Comparison of ENCODE assay signal across 8 cellular contexts in the genomic region with DNA sequence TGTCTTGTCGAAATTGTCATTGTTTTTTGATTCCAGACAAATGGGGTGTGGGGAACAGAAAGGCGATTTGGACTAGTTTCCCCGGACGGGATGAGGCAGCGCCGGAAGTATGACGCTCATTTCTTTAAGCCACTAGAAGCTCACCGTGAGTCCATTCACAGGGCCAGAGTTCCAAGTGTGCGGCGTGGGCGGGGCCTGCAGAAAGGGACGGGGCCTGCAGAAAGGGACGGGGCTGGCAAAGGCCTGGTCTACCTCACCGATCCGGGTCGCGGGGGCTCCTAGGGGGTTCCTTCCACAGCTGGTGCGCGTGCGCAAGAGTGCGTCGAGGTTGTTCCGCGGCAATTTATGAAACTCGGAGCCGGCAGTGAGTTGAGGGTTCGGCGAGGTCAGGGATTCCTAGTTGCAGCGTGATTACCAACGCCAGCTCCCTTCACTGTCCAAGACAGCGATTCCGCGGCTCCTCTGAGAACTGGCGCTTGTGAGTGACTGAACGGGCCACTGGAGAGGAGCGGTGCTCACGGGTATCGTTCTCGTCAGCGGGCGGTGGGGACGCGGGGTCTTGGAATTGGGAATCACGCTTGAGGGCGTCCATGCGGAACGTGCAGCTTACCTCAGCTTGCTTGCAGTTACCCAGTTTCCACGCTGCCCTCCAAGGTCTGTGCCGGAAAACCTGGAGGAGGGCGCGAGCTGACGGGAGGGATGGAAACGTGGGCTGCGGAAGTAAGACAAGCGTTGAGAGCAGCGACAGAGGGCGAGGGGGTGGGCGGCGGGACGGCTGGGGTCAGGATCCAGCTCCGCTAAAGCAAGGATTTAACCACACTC. TPM values are rescaled to one million over a fixed set of nuclear protein-coding genes. Genes with fewer than 3 reads are reported as not detected.
DNase-seq lines count a peak whose midpoint lies in the region; ATAC-seq and TF ChIP-seq lines count a peak whose summit lies in the region.

Gene ZNF215 (plus strand): TSS at position 219 of the 822 bp plus-strand sequence. CDS start 5,847 bp downstream, outside the sequence.

- TF ChIP-seq EP300 in gastroesophageal sphincter (IDR thresholded peaks at IDR 0.05), result no peak

- H3K27ac ChIP-seq in gastroesophageal sphincter, result peak within 1 kb of the TSS in 2 of 4 donors; percentile 28 to 64
- H3K27ac ChIP-seq in upper lobe of right lung, result peak within 1 kb of the TSS; percentile 61

- H3K27ac Mint-ChIP-seq in activated T-cell treated with anti-CD3 and anti-CD28 coated beads, Interleukin-2, amount 50 U/mL, for 72 hours, result no peak within 1 kb of the TSS

- H3K9me3 ChIP-seq in gastroesophageal sphincter (no peaks in the 10 kb centered on the region), neuron (ENCODE audit: low read length) (no peaks in the 10 kb centered on the region), upper lobe of right lung (no peaks in the 10 kb centered on the region)

- DNase-seq in AG08395 (ENCODE audit: low spot score) (peak; percentile 81), NCI-H510A (lab: John Stamatoyannopoulos, UW) (peak; percentile 85), upper lobe of right lung (peak; percentile 91)
- DNase-seq in activated T-cell treated with anti-CD3 and anti-CD28 coated beads, Interleukin-2, amount 50 U/mL, for 72 hours, result peak; percentile 33 to 67

- no peaks in the 10 kb centered on the region for H3K36me3 Mint-ChIP-seq in activated T-cell treated with anti-CD3 and anti-CD28 coated beads, Interleukin-2, amount 50 U/mL, for 72 hours (ENCODE audit: insufficient read depth in 2 of 2)

- ATAC-seq in GM18858 (IDR thresholded peaks at IDR 0.05; ENCODE audit: unreplicated experiment), result peak; percentile 38
- ATAC-seq in HG02981 (IDR thresholded peaks at IDR 0.05; ENCODE audit: unreplicated experiment), result peak; percentile 63
- ATAC-seq in activated T-cell treated with anti-CD3 and anti-CD28 coated beads, Interleukin-2, amount 50 U/mL, for 72 hours (replicated peaks in 1 of 2), result peak; percentile 71 to 85
- peak; percentile 84 for ATAC-seq in gastroesophageal sphincter
- ATAC-seq in upper lobe of right lung, result peak; percentile 94

- H3K9me3 Mint-ChIP-seq in activated T-cell treated with anti-CD3 and anti-CD28 coated beads, Interleukin-2, amount 50 U/mL, for 72 hours, result no peaks in the 10 kb centered on the region

- WGBS in gastroesophageal sphincter (ENCODE audit: low coverage in 1 of 2), 2 donors, result 0% methylated on average over 24 of the region's 61 CpGs; no CpG with 5 or more reads in 1 of the 2 donors

- H2AFZ ChIP-seq in neuron (ENCODE audit: low read depth, low read length), result peak within 1 kb of the TSS; percentile 93

- H3K36me3 ChIP-seq in gastroesophageal sphincter, result no peaks in the 10 kb centered on the region
- H3K36me3 ChIP-seq in neuron (ENCODE audit: insufficient read depth, low read length), result no peaks in the 10 kb centered on the region
- no peaks in the 10 kb centered on the region for H3K36me3 ChIP-seq in upper lobe of right lung

- peak within 1 kb of the TSS; percentile 39 to 52 for H3K4me3 ChIP-seq in gastroesophageal sphincter
- H3K4me3 ChIP-seq in neuron (ENCODE audit: low read length), result peak within 1 kb of the TSS; percentile 64
- H3K4me3 ChIP-seq in upper lobe of right lung, result peak within 1 kb of the TSS; percentile 70

- H3K4me1 ChIP-seq in gastroesophageal sphincter, result peaks cover 0 to 13% (median 6%) of the 10 kb centered on the region in 3 donors
- H3K4me1 ChIP-seq in neuron (ENCODE audit: insufficient read depth, low read length), result peaks cover 10% of the 10 kb centered on the region
- H3K4me1 ChIP-seq in upper lobe of right lung, result peaks cover 9% of the 10 kb centered on the region

- TF ChIP-seq CTCF in gastroesophageal sphincter (IDR thresholded peaks at IDR 0.05), result no peak
- no peak for TF ChIP-seq CTCF in upper lobe of right lung (IDR thresholded peaks at IDR 0.05)

- TF ChIP-seq POLR2A in gastroesophageal sphincter (IDR thresholded peaks at IDR 0.05), result no peak

- H3K4me1 Mint-ChIP-seq in activated T-cell treated with anti-CD3 and anti-CD28 coated beads, Interleukin-2, amount 50 U/mL, for 72 hours (ENCODE audit: low read depth), result peaks cover 22% of the 10 kb centered on the region

- H3K4me3 Mint-ChIP-seq in activated T-cell treated with anti-CD3 and anti-CD28 coated beads, Interleukin-2, amount 50 U/mL, for 72 hours, result peak within 1 kb of the TSS; percentile 76 to 86

- H3K27me3 ChIP-seq in gastroesophageal sphincter (peaks cover 31% of the 10 kb centered on the region), neuron (ENCODE audit: insufficient read depth, low read length) (no peaks in the 10 kb centered on the region), upper lobe of right lung (no peaks in the 10 kb centered on the region)

- intact Hi-C loops in upper lobe of right lung (cut with DNase I), result loop anchor here (10.0 kb wide), 1 partner anchor 582 kb away; no protein-coding TSS in a partner anchor

- H3K27me3 Mint-ChIP-seq in activated T-cell treated with anti-CD3 and anti-CD28 coated beads, Interleukin-2, amount 50 U/mL, for 72 hours (ENCODE audit: low read depth), result peaks cover 43% of the 10 kb centered on the region

RNA-seq across cellular contexts. Expression of gene ZNF215, which starts in this region (rescaled TPM):
- 1 to 10 TPM in 1 of 2 donors, under 1 TPM in 1; 0.23 to 1.4 TPM for total RNA-seq in activated T-cell treated with anti-CD3 and anti-CD28 coated beads, Interleukin-2, amount 50 U/mL, for 72 hours
- total RNA-seq in gastroesophageal sphincter (under 1 TPM; 0.20 to 0.54 (median 0.36) TPM), upper lobe of right lung (2.4 TPM)

Comparison
In these comparisons a context has a peak if more than half of its experiments do, and no peak if none do; other contexts are left out.
1. Peak in ATAC-seq and H3K4me3 ChIP-seq in gastroesophageal sphincter; RNA of the gene not detected or under 1 TPM.
2. ATAC-seq: peak in every context shown above with its lines; median percentile 94 in upper lobe of right lung; 84 in gastroesophageal sphincter; 78 in activated T-cell treated with anti-CD3 and anti-CD28 coated beads, Interleukin-2, amount 50 U/mL, for 72 hours; 63 in HG02981; 38 in GM18858.